19 cellular contexts compared by ENCODE assay signal in the genomic region with DNA sequence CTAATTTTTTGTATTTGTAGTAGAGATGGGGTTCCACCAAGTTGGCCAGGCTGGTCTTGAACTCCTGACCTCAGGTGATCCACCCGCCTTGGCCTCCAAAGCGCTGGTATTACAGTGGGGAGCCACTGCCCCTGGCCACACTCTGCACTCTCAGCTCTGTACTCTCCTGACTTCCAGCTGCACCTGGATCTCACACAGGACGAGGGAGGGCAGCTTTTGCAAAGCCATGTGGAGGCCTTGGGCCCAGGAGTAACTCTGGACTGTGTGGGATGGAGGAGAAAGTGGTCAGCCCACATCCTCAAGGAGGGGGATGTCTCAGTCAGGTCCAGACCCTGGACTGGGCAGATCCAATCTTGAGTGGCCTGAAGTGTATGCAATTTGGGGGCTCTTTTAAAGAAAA. TPM values are rescaled to one million over a fixed set of nuclear protein-coding genes. Genes with fewer than 3 reads are reported as not detected.
DNase-seq lines count a peak whose midpoint lies in the region; ATAC-seq and TF ChIP-seq lines count a peak whose summit lies in the region.
"Had no signal": no experiment of that assay in that cellular context is flagged by ENCODE, and none has a peak within 500 bp of the region (broad histone marks: within the 10 kb centered on the region; RNA-seq: fewer than 3 reads in every experiment).

No MANE protein-coding gene starts in this region.

- ATAC-seq in left lobe of liver, result no peak

- intact Hi-C loops in activated CD4-positive, alpha-beta T cell treated with anti-CD3 and anti-CD28 coated beads, Interleukin-2, amount 10 ng/mL, durations not matched to agents 24 days and 14 days (cut with micrococcal nuclease), result no loop called here
- intact Hi-C loops in sigmoid colon (cut with DNase I), result no loop called here

- no peaks in the 10 kb centered on the region for H3K9me3 ChIP-seq in sigmoid colon

- peaks cover 1% of the 10 kb centered on the region for H3K36me3 Mint-ChIP-seq in activated CD4-positive, alpha-beta T cell treated with anti-CD3 and anti-CD28 coated beads, Interleukin-2, amount 10 ng/mL, durations not matched to agents 24 days and 14 days (ENCODE audit: low read depth)

- H3K27ac ChIP-seq in sigmoid colon, result no peak overlapping the region
- H3K27ac ChIP-seq: BLaER1 had no signal

- H3K4me3 Mint-ChIP-seq in activated CD4-positive, alpha-beta T cell treated with anti-CD3 and anti-CD28 coated beads, Interleukin-2, amount 10 ng/mL, durations not matched to agents 24 days and 14 days, result no peak overlapping the region

- TF ChIP-seq EP300 in sigmoid colon (IDR thresholded peaks at IDR 0.05), result no peak

- H3K4me3 ChIP-seq in sigmoid colon, result no peak overlapping the region
- H3K4me3 ChIP-seq: BLaER1 had no signal

- no peak overlapping the region for H3K27ac Mint-ChIP-seq in activated CD4-positive, alpha-beta T cell treated with anti-CD3 and anti-CD28 coated beads, Interleukin-2, amount 10 ng/mL, durations not matched to agents 24 days and 14 days

- no peaks in the 10 kb centered on the region for H3K27me3 ChIP-seq in sigmoid colon
- H3K27me3 ChIP-seq: BLaER1 had no signal

- peak; percentile 6 for DNase-seq in activated CD4-positive, alpha-beta T cell treated with anti-CD3 and anti-CD28 coated beads for 1 hour
- no peak for DNase-seq in activated CD4-positive, alpha-beta T cell treated with anti-CD3 and anti-CD28 coated beads, Interleukin-2, amount 10 ng/mL, durations not matched to agents 24 days and 14 days
- DNase-seq in GM20000 (ENCODE audit: low spot score) (peak; percentile 6), left lobe of liver (ENCODE audit: low spot score) (peak; percentile 30), sigmoid colon (peak; percentile 13), amygdala (lab: John Stamatoyannopoulos, UW) (no peak), NCI-H1930 (lab: John Stamatoyannopoulos, UW) (no peak), NCI-H1092 (lab: John Stamatoyannopoulos, UW) (no peak)
- DNase-seq: 8988T, DMS 273 treated with DMSO at 0.1 percent for 48 hours, HCEC 1CT, Kasumi-1, NCI-H1436, NCI-H2081, NCI-H2227 treated with DMSO at 0.1 percent for 48 hours, NCI-H526 treated with DMSO at 0.1 percent for 48 hours, RPMI8226 had no signal

- H3K27me3 Mint-ChIP-seq in activated CD4-positive, alpha-beta T cell treated with anti-CD3 and anti-CD28 coated beads, Interleukin-2, amount 10 ng/mL, durations not matched to agents 24 days and 14 days, result peaks cover 2% of the 10 kb centered on the region

- H3K4me1 Mint-ChIP-seq in activated CD4-positive, alpha-beta T cell treated with anti-CD3 and anti-CD28 coated beads, Interleukin-2, amount 10 ng/mL, durations not matched to agents 24 days and 14 days, result no peaks in the 10 kb centered on the region

- WGBS in sigmoid colon, 2 donors, result 84 to 87% methylated on average over 3 of the region's 3 CpGs

- H3K9me3 Mint-ChIP-seq in activated CD4-positive, alpha-beta T cell treated with anti-CD3 and anti-CD28 coated beads, Interleukin-2, amount 10 ng/mL, durations not matched to agents 24 days and 14 days, result no peaks in the 10 kb centered on the region

- TF ChIP-seq POLR2A in sigmoid colon (IDR thresholded peaks at IDR 0.05), result no peak

- no peaks in the 10 kb centered on the region for H3K36me3 ChIP-seq in sigmoid colon
- H3K36me3 ChIP-seq: BLaER1 had no signal

- no peak for TF ChIP-seq CTCF in GM20000 (IDR thresholded peaks at IDR 0.05; ENCODE audit: extremely low read depth, missing control alignments)
- no peak for TF ChIP-seq CTCF in sigmoid colon (IDR thresholded peaks at IDR 0.05)

- no peaks in the 10 kb centered on the region for H3K4me1 ChIP-seq in sigmoid colon

RNA-seq across cellular contexts. Expression of gene NAT8L, which starts 23.0 kb away (rescaled TPM):
- total RNA-seq in activated CD4-positive, alpha-beta T cell treated with anti-CD3 and anti-CD28 coated beads, Interleukin-2, amount 10 ng/mL, durations not matched to agents 24 days and 14 days, result 7.3 and 7.7 TPM in 2 replicates
- total RNA-seq in left lobe of liver, result 0.05 TPM
- under 1 TPM in 3 of 4 donors, not detected in 1; 0.27 to 0.36 (median 0.28) TPM for total RNA-seq in sigmoid colon
- polyA plus RNA-seq in sigmoid colon, result 1 to 10 TPM in 1 of 3 donors, under 1 TPM in 1, not detected in 1; under 0.01 to 2.4 TPM
- total RNA-seq: OCI-LY7 had no signal

Comparison
In these comparisons a context has a peak if more than half of its experiments do, and no peak if none do; other contexts are left out.
1. DNase-seq: peak in activated CD4-positive, alpha-beta T cell treated with anti-CD3 and anti-CD28 coated beads for 1 hour (single experiment), GM20000 (single experiment), left lobe of liver (single experiment) and sigmoid colon (single experiment); none in activated CD4-positive, alpha-beta T cell treated with anti-CD3 and anti-CD28 coated beads, Interleukin-2, amount 10 ng/mL, durations not matched to agents 24 days and 14 days (single experiment), amygdala (0 of 56), NCI-H1930 (0 of 2) and NCI-H1092 (single experiment).